ENCODE assay signal across 24 cellular contexts in genomic region chr5:149911031-149911430, GRCh38. TPM values are rescaled to one million over a fixed set of nuclear protein-coding genes. Genes with fewer than 3 reads are reported as not detected.
"Had no signal": no experiment of that assay in that cellular context is flagged by ENCODE, and none has a peak within 500 bp of the region (broad histone marks: within the 10 kb centered on the region; RNA-seq: fewer than 3 reads in every experiment).

No MANE protein-coding gene starts in this region.

- ATAC-seq: Panc1, Right ventricle myocardium inferior, SK-N-SH treated with all-trans-retinoic acid at 6 μM for 48 hours had no signal

- H3K36me3 ChIP-seq: SJCRH30 had no signal

- H3K9me3 ChIP-seq: SJCRH30 had no signal

- H3K4me1 ChIP-seq: SJCRH30 had no signal

- H3K4me3 ChIP-seq: SJCRH30 had no signal

- H3K27me3 ChIP-seq: SJCRH30 had no signal

- H3K27ac ChIP-seq: SJCRH30 had no signal

- DNase-seq: Karpas-422, KG1, MM.1S, MV-4-11, NCI-H1048, NCI-H1105, NCI-H1417, NCI-H1436 treated with DMSO at 0.1 percent for 48 hours, NCI-H1694, NCI-H187 treated with DMSO at 0.1 percent for 48 hours, NCI-H2029 treated with DMSO at 0.1 percent for 48 hours, NCI-H2107, NCI-H226, NCI-H446, NCI-H510A, NCI-H524 treated with DMSO at 0.1 percent for 48 hours, NCI-H69, NCI-H774, SHP77 treated with DMSO at 0.1 percent for 48 hours, SJCRH30 had no signal

RNA-seq across cellular contexts. Expression of gene PDE6A, which starts 33.6 kb away (rescaled TPM):
- total RNA-seq: HT-29 had no signal
